ENCODE assay signal across 8 cellular contexts in genomic region chr13:48094781-48095502, GRCh38. TPM values are rescaled to one million over a fixed set of nuclear protein-coding genes. Genes with fewer than 3 reads are reported as not detected.
DNase-seq lines count a peak whose midpoint lies in the region; ATAC-seq, FAIRE-seq and TF ChIP-seq lines count a peak whose summit lies in the region.

MED4 (minus strand) TSS chr13:48095104; CDS start chr13:48095078, 26 bp downstream.

- H3K4me1 ChIP-seq in astrocyte (ENCODE audit: insufficient read depth, low read length) (peaks cover 10% of the 10 kb centered on the region), rectal smooth muscle tissue (ENCODE audit: control insufficient read depth, insufficient read depth, low read length) (peaks cover 16% of the 10 kb centered on the region), aorta (ENCODE audit: control insufficient read depth in 1 of 2, insufficient read depth in 2 of 2, low read length in 2 of 2) (no peaks in the 10 kb centered on the region)

- peaks cover 50% of the 10 kb centered on the region for H3K79me2 ChIP-seq in astrocyte (ENCODE audit: insufficient read depth, low read length)

- H3K4me3 Mint-ChIP-seq in T-helper 2 cell treated with Interferon-gamma antibody and Interleukin-4, amounts not matched to agents 5 μg/mL and 100 μg/mL, for 36 hours: peak within 1 kb of the TSS; percentile 95
- H3K4me3 Mint-ChIP-seq in astrocyte (ENCODE audit: unreplicated experiment): peak within 1 kb of the TSS; percentile 99

- peak within 1 kb of the TSS; percentile 89 for H3K4me2 ChIP-seq in astrocyte (ENCODE audit: low read length)

- DNase-seq in NCI-H1930 (lab: John Stamatoyannopoulos, UW) (peak; percentile 94 to 97), astrocyte (ENCODE audit: low read depth) (peak; percentile 80), hepatic stellate cell (ENCODE audit: low spot score) (peak; percentile 96), aorta (peak; percentile 96 to 99)
- DNase-seq in T-helper 2 cell treated with Interferon-gamma antibody and Interleukin-4, amounts not matched to agents 5 μg/mL and 100 μg/mL, for 36 hours (ENCODE audit: low spot score): peak; percentile 97

- H3K27me3 ChIP-seq in astrocyte (ENCODE audit: insufficient read depth, low read length) (no peaks in the 10 kb centered on the region), rectal smooth muscle tissue (ENCODE audit: control insufficient read depth, insufficient read depth, low read length) (no peaks in the 10 kb centered on the region), aorta (ENCODE audit: control insufficient read depth in 1 of 2, insufficient read depth in 2 of 2, low read length in 1 of 2) (no peaks in the 10 kb centered on the region)

- peak within 1 kb of the TSS; percentile 95 for H3K27ac Mint-ChIP-seq in T-helper 2 cell treated with Interferon-gamma antibody and Interleukin-4, amounts not matched to agents 5 μg/mL and 100 μg/mL, for 36 hours
- H3K27ac Mint-ChIP-seq in astrocyte (ENCODE audit: unreplicated experiment): peak within 1 kb of the TSS; percentile 24

- peaks cover 5% of the 10 kb centered on the region for H3K9me3 Mint-ChIP-seq in T-helper 2 cell treated with Interferon-gamma antibody and Interleukin-4, amounts not matched to agents 5 μg/mL and 100 μg/mL, for 36 hours
- no peaks in the 10 kb centered on the region for H3K9me3 Mint-ChIP-seq in astrocyte (ENCODE audit: unreplicated experiment)

- 7% methylated on average over 53 to 54 of the region's 54 CpGs for WGBS in aorta, 2 donors

- H3K36me3 Mint-ChIP-seq in T-helper 2 cell treated with Interferon-gamma antibody and Interleukin-4, amounts not matched to agents 5 μg/mL and 100 μg/mL, for 36 hours (ENCODE audit: low read depth): peaks cover 10% of the 10 kb centered on the region
- H3K36me3 Mint-ChIP-seq in astrocyte (ENCODE audit: low read depth, unreplicated experiment): no peaks in the 10 kb centered on the region

- H3K9ac ChIP-seq in astrocyte (ENCODE audit: low read length) (peak within 1 kb of the TSS; percentile 95), rectal smooth muscle tissue (ENCODE audit: low read length) (peak within 1 kb of the TSS; percentile 91)

- no peaks in the 10 kb centered on the region for H3K36me3 ChIP-seq in astrocyte (ENCODE audit: insufficient read depth, low read length)
- H3K36me3 ChIP-seq in rectal smooth muscle tissue (ENCODE audit: control insufficient read depth, insufficient read depth, low read length): no peaks in the 10 kb centered on the region
- H3K36me3 ChIP-seq in aorta (ENCODE audit: control insufficient read depth in 1 of 2, insufficient read depth in 2 of 2, low read length in 1 of 2): no peaks in the 10 kb centered on the region

- no peaks in the 10 kb centered on the region for H3K9me3 ChIP-seq in astrocyte (ENCODE audit: insufficient read depth, low read depth, low read length)
- H3K9me3 ChIP-seq in aorta (ENCODE audit: control insufficient read depth, low read length): no peaks in the 10 kb centered on the region

- peak within 1 kb of the TSS; percentile 89 for H3K27ac ChIP-seq in astrocyte (ENCODE audit: low read depth, low read length)
- H3K27ac ChIP-seq in rectal smooth muscle tissue (ENCODE audit: low read depth, low read length): peak within 1 kb of the TSS; percentile 74
- H3K27ac ChIP-seq in aorta (ENCODE audit: low read depth in 1 of 2, low read length in 2 of 2): peak within 1 kb of the TSS; percentile 30 to 38

- intact Hi-C loops in aorta (cut with DNase I): loop anchor here (2.0 to 10.0 kb wide), 4 partner anchors 58 to 487 kb away; partner anchors contain the start of genes NUDT15 (in 2 of the 2), ITM2B (in 1 of the 2) and RB1 (in 1 of the 2)

- H2AFZ ChIP-seq in astrocyte (ENCODE audit: low read depth, low read length): peak within 1 kb of the TSS; percentile 72

- H4K20me1 ChIP-seq in astrocyte (ENCODE audit: insufficient read depth, low read length): peaks cover 33% of the 10 kb centered on the region

- ATAC-seq in GM18505 (IDR thresholded peaks at IDR 0.05; ENCODE audit: unreplicated experiment): peak; percentile 93
- peak; percentile 89 for ATAC-seq in HG02973 (IDR thresholded peaks at IDR 0.05; ENCODE audit: unreplicated experiment)
- peak; percentile 98 for ATAC-seq in aorta (ENCODE audit: low FRiP score)

- peaks cover 22% of the 10 kb centered on the region for H3K4me1 Mint-ChIP-seq in T-helper 2 cell treated with Interferon-gamma antibody and Interleukin-4, amounts not matched to agents 5 μg/mL and 100 μg/mL, for 36 hours (ENCODE audit: low read depth)
- H3K4me1 Mint-ChIP-seq in astrocyte (ENCODE audit: low read depth, unreplicated experiment): peaks cover 15% of the 10 kb centered on the region

- H3K4me3 ChIP-seq in astrocyte (ENCODE audit: insufficient read depth, low read depth, low read length) (peak within 1 kb of the TSS; percentile 85), rectal smooth muscle tissue (ENCODE audit: low read length) (peak within 1 kb of the TSS; percentile 90), aorta (ENCODE audit: low read length in 2 of 2) (peak within 1 kb of the TSS; percentile 75 to 95)

- peaks cover 9% of the 10 kb centered on the region for H3K27me3 Mint-ChIP-seq in T-helper 2 cell treated with Interferon-gamma antibody and Interleukin-4, amounts not matched to agents 5 μg/mL and 100 μg/mL, for 36 hours (ENCODE audit: low read depth)
- no peaks in the 10 kb centered on the region for H3K27me3 Mint-ChIP-seq in astrocyte (ENCODE audit: low read depth, unreplicated experiment)

- FAIRE-seq in astrocyte (lab: Jason Lieb, UNC): no peak

- TF ChIP-seq POLR2A in GM18505 (IDR thresholded peaks at IDR 0.05; ENCODE audit: borderline replicate concordance, extremely low read depth, insufficient read depth, insufficient read length): peak; percentile 95

- TF ChIP-seq CTCF in astrocyte (IDR thresholded peaks at IDR 0.05; ENCODE audit: insufficient read depth, low read depth, low read length): peak; percentile 91

RNA-seq across cellular contexts. Expression of gene MED4, which starts in this region (rescaled TPM):
- total RNA-seq in astrocyte (37.5 and 38.7 TPM in 2 replicates), aorta (10 to 100 TPM; 46.1 to 46.9 TPM)
- polyA plus RNA-seq in aorta: 10 to 100 TPM; 55.2 to 55.3 TPM

Comparison
In these comparisons a context has a peak if more than half of its experiments do, and no peak if none do; other contexts are left out.
1. Peak in every context shown above with its lines: DNase-seq, ATAC-seq, H3K4me3 ChIP-seq and H3K27ac ChIP-seq.
2. H3K27ac ChIP-seq: peak in every context shown above with its lines; median percentile 89 in astrocyte; 74 in rectal smooth muscle tissue; 34 in aorta.